10 cellular contexts compared by ENCODE assay signal in genomic region chr10:113087082-113088029, GRCh38.
DNase-seq lines count a peak whose midpoint lies in the region; ATAC-seq, FAIRE-seq and TF ChIP-seq lines count a peak whose summit lies in the region.
"Had no signal": no experiment of that assay in that cellular context is flagged by ENCODE, and none has a peak within 500 bp of the region (broad histone marks: within the 10 kb centered on the region; RNA-seq: fewer than 3 reads in every experiment).

No MANE protein-coding gene starts in this region.

- WGBS in right lobe of liver (ENCODE audit: insufficient coverage, low coverage, low lambda C conversion rate, missing lambda C conversion rate), result 44% methylated on average over 9 of the region's 11 CpGs

- H3K4me1 ChIP-seq in right lobe of liver, result peaks cover 0 to 12% (median 0%) of the 10 kb centered on the region in 4 donors

- no peak overlapping the region for H3K27ac Mint-ChIP-seq in CD4-positive, alpha-beta T cell
- H3K27ac Mint-ChIP-seq: activated B cell treated with CpG ODN at 0.5 μM for 24 hours; CD4-positive, CD25-positive, alpha-beta regulatory T cell had no signal

- intact Hi-C loops in right lobe of liver (cut with DNase I), result no loop called here
- intact Hi-C loops in CD4-positive, alpha-beta T cell (cut with DNase I, micrococcal nuclease), result no loop called here

- H3K27ac ChIP-seq in right lobe of liver, result peak overlapping the region in 2 of 3 donors; percentile 14 to 63
- H3K27ac ChIP-seq in CD4-positive, alpha-beta T cell (ENCODE audit: low read depth, low read length), result no peak overlapping the region

- POLR2A ChIA-PET in CD4-positive, alpha-beta T cell (lab: Charles Lee), result no interaction called here

- no peak for TF ChIP-seq CTCF in bronchial epithelial cell (IDR thresholded peaks at IDR 0.05; ENCODE audit: insufficient read depth, low read length, severe bottlenecking)
- no peak for TF ChIP-seq CTCF in right lobe of liver (IDR thresholded peaks at IDR 0.05)
- no peak for TF ChIP-seq CTCF in CD4-positive, alpha-beta T cell (IDR thresholded peaks at IDR 0.05)

- H3K36me3 ChIP-seq in bronchial epithelial cell (ENCODE audit: control insufficient read depth, insufficient read depth, low read length) (no peaks in the 10 kb centered on the region), right lobe of liver (peaks cover 0 to 4% (median 1%) of the 10 kb centered on the region in 4 donors)

- peak; percentile 99 for DNase-seq in A172 (ENCODE audit: low spot score)
- peak; percentile 96 for DNase-seq in LHCN-M2 (ENCODE audit: low read depth)
- DNase-seq in bronchial epithelial cell (ENCODE audit: low read depth), result peak; percentile 98
- peak in 1 of 3 donors; percentile 54 for DNase-seq in right lobe of liver
- DNase-seq in CD4-positive, alpha-beta T cell, result no peak
- DNase-seq in activated CD4-positive, CD25-positive, alpha-beta regulatory T cell (lab: John Stamatoyannopoulos, UW), result no peak
- DNase-seq in stimulated activated CD4-positive, alpha-beta T cell treated with anti-CD3 and anti-CD28 coated beads, Interleukin-12 subunit alpha, Interleukin-12 subunit beta, amount 100 ng/mL, for 4 hours, result no peak
- DNase-seq: activated B cell treated with CpG ODN at 0.5 μM for 24 hours; CD4-positive, CD25-positive, alpha-beta regulatory T cell had no signal

- no peak for TF ChIP-seq POLR2A in right lobe of liver (IDR thresholded peaks at IDR 0.05)

- H3K4me3 Mint-ChIP-seq in CD4-positive, alpha-beta T cell, result no peak overlapping the region
- H3K4me3 Mint-ChIP-seq: activated B cell treated with CpG ODN at 0.5 μM for 24 hours; CD4-positive, CD25-positive, alpha-beta regulatory T cell had no signal

- H3K27me3 ChIP-seq in bronchial epithelial cell (ENCODE audit: control insufficient read depth, insufficient read depth, low read length) (no peaks in the 10 kb centered on the region), right lobe of liver (no peaks in the 10 kb centered on the region)
- H3K27me3 ChIP-seq in CD4-positive, alpha-beta T cell (ENCODE audit: control insufficient read depth, insufficient read depth, low read length), result no peaks in the 10 kb centered on the region

- peak; percentile 97 for FAIRE-seq in bronchial epithelial cell (lab: Jason Lieb, UNC)

- H3K36me3 Mint-ChIP-seq in CD4-positive, alpha-beta T cell (ENCODE audit: low read depth), result no peaks in the 10 kb centered on the region
- H3K36me3 Mint-ChIP-seq: CD4-positive, CD25-positive, alpha-beta regulatory T cell had no signal

- H3K27me3 Mint-ChIP-seq in CD4-positive, alpha-beta T cell, result no peaks in the 10 kb centered on the region

- H3K4me1 Mint-ChIP-seq in CD4-positive, alpha-beta T cell (ENCODE audit: low read depth), result no peaks in the 10 kb centered on the region
- H3K4me1 Mint-ChIP-seq: activated B cell treated with CpG ODN at 0.5 μM for 24 hours had no signal

- H3K4me3 ChIP-seq in bronchial epithelial cell (ENCODE audit: low read depth, low read length), result no peak overlapping the region
- H3K4me3 ChIP-seq in right lobe of liver, result no peak overlapping the region

- no peaks in the 10 kb centered on the region for H3K9me3 Mint-ChIP-seq in CD4-positive, alpha-beta T cell
- H3K9me3 Mint-ChIP-seq: CD4-positive, CD25-positive, alpha-beta regulatory T cell had no signal

- H3K9me3 ChIP-seq in right lobe of liver, result no peaks in the 10 kb centered on the region
- no peaks in the 10 kb centered on the region for H3K9me3 ChIP-seq in CD4-positive, alpha-beta T cell (ENCODE audit: control insufficient read depth, low read length)

- CTCF ChIA-PET in CD4-positive, alpha-beta T cell (lab: Charles Lee), result no interaction called here

- ATAC-seq in right lobe of liver (peak; percentile 76 to 94 (median 84)), HG03432 (IDR thresholded peaks at IDR 0.05; ENCODE audit: unreplicated experiment) (no peak)
- ATAC-seq in CD4-positive, alpha-beta T cell (ENCODE audit: poor library complexity), result no peak

Comparison
In these comparisons a context has a peak if more than half of its experiments do, and no peak if none do; other contexts are left out.
1. DNase-seq: peak in A172 (single experiment), LHCN-M2 (single experiment) and bronchial epithelial cell (single experiment); none in CD4-positive, alpha-beta T cell (0 of 10), activated CD4-positive, CD25-positive, alpha-beta regulatory T cell (0 of 4) and stimulated activated CD4-positive, alpha-beta T cell treated with anti-CD3 and anti-CD28 coated beads, Interleukin-12 subunit alpha, Interleukin-12 subunit beta, amount 100 ng/mL, for 4 hours (single experiment).
2. ATAC-seq: peak in right lobe of liver (4 of 4); none in CD4-positive, alpha-beta T cell (single experiment) and HG03432 (single experiment).